1 cellular context compared by ENCODE assay signal in the genomic region with DNA sequence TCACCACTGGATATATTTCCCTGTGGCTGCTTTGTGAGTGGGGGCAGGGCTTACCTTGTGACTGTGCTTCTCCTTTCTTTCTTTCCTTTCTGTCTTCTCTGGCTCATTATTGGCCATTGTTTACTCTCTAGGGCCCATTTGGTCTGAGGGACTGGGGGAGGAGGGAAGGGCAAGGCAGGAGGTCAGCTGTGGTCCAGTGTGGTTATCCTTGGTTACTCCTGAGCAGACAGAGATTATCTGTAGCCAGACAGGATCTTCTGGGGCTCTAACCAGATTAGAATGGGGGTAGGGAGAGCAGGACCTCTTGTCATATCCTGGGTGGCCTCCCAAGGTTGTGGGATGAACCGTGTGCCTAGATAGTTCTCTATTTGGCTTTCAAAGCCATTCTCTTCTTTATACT.
TF ChIP-seq lines count a peak whose summit lies in the region.

No MANE protein-coding gene starts in this region.

TF ChIP-seq in K562, 482 proteins besides CTCF, POLR2A, EP300 and RAD21 (continued from another document and continues in another):
- TF ChIP-seq SMC3 (conservative IDR thresholded peaks at IDR 0.05; ENCODE audit: insufficient read depth, low read depth, low read length), result no peak
- TF ChIP-seq, protein P1, sequence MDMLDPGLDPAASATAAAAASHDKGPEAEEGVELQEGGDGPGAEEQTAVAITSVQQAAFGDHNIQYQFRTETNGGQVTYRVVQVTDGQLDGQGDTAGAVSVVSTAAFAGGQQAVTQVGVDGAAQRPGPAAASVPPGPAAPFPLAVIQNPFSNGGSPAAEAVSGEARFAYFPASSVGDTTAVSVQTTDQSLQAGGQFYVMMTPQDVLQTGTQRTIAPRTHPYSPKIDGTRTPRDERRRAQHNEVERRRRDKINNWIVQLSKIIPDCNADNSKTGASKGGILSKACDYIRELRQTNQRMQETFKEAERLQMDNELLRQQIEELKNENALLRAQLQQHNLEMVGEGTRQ (CRISPR knock-in tag; IDR thresholded peaks at IDR 0.05), result no peak
- no peak for TF ChIP-seq NFE2L1 (tag; IDR thresholded peaks at IDR 0.05; ENCODE audit: borderline replicate concordance, low read depth)
- TF ChIP-seq WHSC1 (IDR thresholded peaks at IDR 0.05; ENCODE audit: low read length), result no peak
- TF ChIP-seq SIRT6 (IDR thresholded peaks at IDR 0.05; ENCODE audit: low read depth, low read length), result no peak
- TF ChIP-seq POLR2AphosphoS5 (IDR thresholded peaks at IDR 0.05; ENCODE audit: control insufficient read depth, insufficient read depth, low read depth, low read length), result peak; percentile 85
- TF ChIP-seq, protein P2, sequence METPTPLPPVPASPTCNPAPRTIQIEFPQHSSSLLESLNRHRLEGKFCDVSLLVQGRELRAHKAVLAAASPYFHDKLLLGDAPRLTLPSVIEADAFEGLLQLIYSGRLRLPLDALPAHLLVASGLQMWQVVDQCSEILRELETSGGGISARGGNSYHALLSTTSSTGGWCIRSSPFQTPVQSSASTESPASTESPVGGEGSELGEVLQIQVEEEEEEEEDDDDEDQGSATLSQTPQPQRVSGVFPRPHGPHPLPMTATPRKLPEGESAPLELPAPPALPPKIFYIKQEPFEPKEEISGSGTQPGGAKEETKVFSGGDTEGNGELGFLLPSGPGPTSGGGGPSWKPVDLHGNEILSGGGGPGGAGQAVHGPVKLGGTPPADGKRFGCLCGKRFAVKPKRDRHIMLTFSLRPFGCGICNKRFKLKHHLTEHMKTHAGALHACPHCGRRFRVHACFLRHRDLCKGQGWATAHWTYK (CRISPR knock-in tag; IDR thresholded peaks at IDR 0.05), result no peak
- TF ChIP-seq SPI1 (IDR thresholded peaks at IDR 0.05; ENCODE audit: borderline replicate concordance, low read depth, low read length), result no peak
- no peak for TF ChIP-seq EZH2 (IDR thresholded peaks at IDR 0.05; ENCODE audit: borderline replicate concordance, low read depth, low read length)
- TF ChIP-seq, protein P3, sequence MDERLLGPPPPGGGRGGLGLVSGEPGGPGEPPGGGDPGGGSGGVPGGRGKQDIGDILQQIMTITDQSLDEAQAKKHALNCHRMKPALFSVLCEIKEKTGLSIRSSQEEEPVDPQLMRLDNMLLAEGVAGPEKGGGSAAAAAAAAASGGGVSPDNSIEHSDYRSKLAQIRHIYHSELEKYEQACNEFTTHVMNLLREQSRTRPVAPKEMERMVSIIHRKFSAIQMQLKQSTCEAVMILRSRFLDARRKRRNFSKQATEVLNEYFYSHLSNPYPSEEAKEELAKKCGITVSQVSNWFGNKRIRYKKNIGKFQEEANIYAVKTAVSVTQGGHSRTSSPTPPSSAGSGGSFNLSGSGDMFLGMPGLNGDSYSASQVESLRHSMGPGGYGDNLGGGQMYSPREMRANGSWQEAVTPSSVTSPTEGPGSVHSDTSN (CRISPR knock-in tag; IDR thresholded peaks at IDR 0.05; ENCODE audit: low read depth), result no peak
- TF ChIP-seq, protein P3 (tag; conservative IDR thresholded peaks at IDR 0.05; ENCODE audit: low read depth), result no peak
- TF ChIP-seq DMBX1 (CRISPR knock-in tag; IDR thresholded peaks at IDR 0.05; ENCODE audit: borderline replicate concordance), result peak; percentile 85
- TF ChIP-seq, protein P4, sequence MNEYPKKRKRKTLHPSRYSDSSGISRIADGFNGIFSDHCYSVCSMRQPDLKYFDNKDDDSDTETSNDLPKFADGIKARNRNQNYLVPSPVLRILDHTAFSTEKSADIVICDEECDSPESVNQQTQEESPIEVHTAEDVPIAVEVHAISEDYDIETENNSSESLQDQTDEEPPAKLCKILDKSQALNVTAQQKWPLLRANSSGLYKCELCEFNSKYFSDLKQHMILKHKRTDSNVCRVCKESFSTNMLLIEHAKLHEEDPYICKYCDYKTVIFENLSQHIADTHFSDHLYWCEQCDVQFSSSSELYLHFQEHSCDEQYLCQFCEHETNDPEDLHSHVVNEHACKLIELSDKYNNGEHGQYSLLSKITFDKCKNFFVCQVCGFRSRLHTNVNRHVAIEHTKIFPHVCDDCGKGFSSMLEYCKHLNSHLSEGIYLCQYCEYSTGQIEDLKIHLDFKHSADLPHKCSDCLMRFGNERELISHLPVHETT (CRISPR knock-in tag; conservative IDR thresholded peaks at IDR 0.05 in 1 of 2, IDR thresholded peaks at IDR 0.05 in 1 of 2), result no peak
- TF ChIP-seq, protein P5, sequence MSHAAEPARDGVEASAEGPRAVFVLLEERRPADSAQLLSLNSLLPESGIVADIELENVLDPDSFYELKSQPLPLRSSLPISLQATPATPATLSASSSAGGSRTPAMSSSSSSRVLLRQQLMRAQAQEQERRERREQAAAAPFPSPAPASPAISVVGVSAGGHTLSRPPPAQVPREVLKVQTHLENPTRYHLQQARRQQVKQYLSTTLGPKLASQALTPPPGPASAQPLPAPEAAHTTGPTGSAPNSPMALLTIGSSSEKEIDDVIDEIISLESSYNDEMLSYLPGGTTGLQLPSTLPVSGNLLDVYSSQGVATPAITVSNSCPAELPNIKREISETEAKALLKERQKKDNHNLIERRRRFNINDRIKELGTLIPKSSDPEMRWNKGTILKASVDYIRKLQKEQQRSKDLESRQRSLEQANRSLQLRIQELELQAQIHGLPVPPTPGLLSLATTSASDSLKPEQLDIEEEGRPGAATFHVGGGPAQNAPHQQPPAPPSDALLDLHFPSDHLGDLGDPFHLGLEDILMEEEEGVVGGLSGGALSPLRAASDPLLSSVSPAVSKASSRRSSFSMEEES (CRISPR knock-in tag; IDR thresholded peaks at IDR 0.05), result no peak
- no peak for TF ChIP-seq TCF7L2 (IDR thresholded peaks at IDR 0.05; ENCODE audit: low read depth, low read length)
- no peak for TF ChIP-seq TBP (optimal IDR thresholded peaks at IDR 0.05; ENCODE audit: low read depth, low read length)
- no peak for TF ChIP-seq ZNF316 (IDR thresholded peaks at IDR 0.05)
- TF ChIP-seq ZNF778 (CRISPR knock-in tag; IDR thresholded peaks at IDR 0.05), result no peak
- TF ChIP-seq KLF16 (IDR thresholded peaks at IDR 0.05), result peak; percentile 92
- 0 out of 2 replicates have a peak, but pooled peaks have one; percentile 31 for TF ChIP-seq HCFC1 (IDR thresholded peaks at IDR 0.05; ENCODE audit: low read depth, low read length)
- TF ChIP-seq, protein P6, sequence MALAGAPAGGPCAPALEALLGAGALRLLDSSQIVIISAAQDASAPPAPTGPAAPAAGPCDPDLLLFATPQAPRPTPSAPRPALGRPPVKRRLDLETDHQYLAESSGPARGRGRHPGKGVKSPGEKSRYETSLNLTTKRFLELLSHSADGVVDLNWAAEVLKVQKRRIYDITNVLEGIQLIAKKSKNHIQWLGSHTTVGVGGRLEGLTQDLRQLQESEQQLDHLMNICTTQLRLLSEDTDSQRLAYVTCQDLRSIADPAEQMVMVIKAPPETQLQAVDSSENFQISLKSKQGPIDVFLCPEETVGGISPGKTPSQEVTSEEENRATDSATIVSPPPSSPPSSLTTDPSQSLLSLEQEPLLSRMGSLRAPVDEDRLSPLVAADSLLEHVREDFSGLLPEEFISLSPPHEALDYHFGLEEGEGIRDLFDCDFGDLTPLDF (CRISPR knock-in tag; IDR thresholded peaks at IDR 0.05), result no peak
- no peak for TF ChIP-seq YBX1 (IDR thresholded peaks at IDR 0.05)
- no peak for TF ChIP-seq RBM34 (IDR thresholded peaks at IDR 0.05; ENCODE audit: borderline replicate concordance, insufficient read depth, low read length)
- no peak for TF ChIP-seq ARHGAP35 (IDR thresholded peaks at IDR 0.05; ENCODE audit: partially characterized antibody)
- TF ChIP-seq ARNT (IDR thresholded peaks at IDR 0.05), result peak in 1 of 2 experiments; percentile 50; a peak in 2 of 4 replicates
- TF ChIP-seq TCFL5 (CRISPR knock-in tag; conservative IDR thresholded peaks at IDR 0.05), result no peak
- no peak for TF ChIP-seq KAT7 (CRISPR knock-in tag; IDR thresholded peaks at IDR 0.05; ENCODE audit: borderline replicate concordance)
- TF ChIP-seq HDGF (IDR thresholded peaks at IDR 0.05), result no peak
- TF ChIP-seq SMAD3 (CRISPR knock-in tag; conservative IDR thresholded peaks at IDR 0.05), result 0 out of 2 replicates have a peak, but pooled peaks have one; percentile 42
- TF ChIP-seq HNRNPH1 (optimal IDR thresholded peaks at IDR 0.05; ENCODE audit: low read depth, low read length), result no peak
- TF ChIP-seq MCM5 (IDR thresholded peaks at IDR 0.05; ENCODE audit: low read depth), result no peak
- TF ChIP-seq ZNF644 (tag; IDR thresholded peaks at IDR 0.05; ENCODE audit: low read depth), result 0 out of 2 replicates have a peak, but pooled peaks have one; percentile 35
- TF ChIP-seq SETDB1 (IDR thresholded peaks at IDR 0.05; ENCODE audit: low read length), result no peak
- TF ChIP-seq BRF1 (IDR thresholded peaks at IDR 0.05; ENCODE audit: borderline replicate concordance, extremely low read depth, insufficient read length), result no peak
- no peak; the same call in 1 of the 2 replicates for TF ChIP-seq PHF21A (IDR thresholded peaks at IDR 0.05; ENCODE audit: borderline replicate concordance, low read depth)
- TF ChIP-seq, protein P7, sequence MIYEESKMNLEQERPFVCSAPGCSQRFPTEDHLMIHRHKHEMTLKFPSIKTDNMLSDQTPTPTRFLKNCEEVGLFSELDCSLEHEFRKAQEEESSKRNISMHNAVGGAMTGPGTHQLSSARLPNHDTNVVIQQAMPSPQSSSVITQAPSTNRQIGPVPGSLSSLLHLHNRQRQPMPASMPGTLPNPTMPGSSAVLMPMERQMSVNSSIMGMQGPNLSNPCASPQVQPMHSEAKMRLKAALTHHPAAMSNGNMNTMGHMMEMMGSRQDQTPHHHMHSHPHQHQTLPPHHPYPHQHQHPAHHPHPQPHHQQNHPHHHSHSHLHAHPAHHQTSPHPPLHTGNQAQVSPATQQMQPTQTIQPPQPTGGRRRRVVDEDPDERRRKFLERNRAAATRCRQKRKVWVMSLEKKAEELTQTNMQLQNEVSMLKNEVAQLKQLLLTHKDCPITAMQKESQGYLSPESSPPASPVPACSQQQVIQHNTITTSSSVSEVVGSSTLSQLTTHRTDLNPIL (CRISPR knock-in tag; IDR thresholded peaks at IDR 0.05), result no peak
- TF ChIP-seq BRCA1 (IDR thresholded peaks at IDR 0.05), result no peak; the same call in 1 of the 2 replicates
- no peak for TF ChIP-seq BRCA1 (CRISPR knock-in tag; IDR thresholded peaks at IDR 0.05)
- TF ChIP-seq ZNF79 (CRISPR knock-in tag; IDR thresholded peaks at IDR 0.05; ENCODE audit: low read depth), result no peak
- TF ChIP-seq, protein P8, sequence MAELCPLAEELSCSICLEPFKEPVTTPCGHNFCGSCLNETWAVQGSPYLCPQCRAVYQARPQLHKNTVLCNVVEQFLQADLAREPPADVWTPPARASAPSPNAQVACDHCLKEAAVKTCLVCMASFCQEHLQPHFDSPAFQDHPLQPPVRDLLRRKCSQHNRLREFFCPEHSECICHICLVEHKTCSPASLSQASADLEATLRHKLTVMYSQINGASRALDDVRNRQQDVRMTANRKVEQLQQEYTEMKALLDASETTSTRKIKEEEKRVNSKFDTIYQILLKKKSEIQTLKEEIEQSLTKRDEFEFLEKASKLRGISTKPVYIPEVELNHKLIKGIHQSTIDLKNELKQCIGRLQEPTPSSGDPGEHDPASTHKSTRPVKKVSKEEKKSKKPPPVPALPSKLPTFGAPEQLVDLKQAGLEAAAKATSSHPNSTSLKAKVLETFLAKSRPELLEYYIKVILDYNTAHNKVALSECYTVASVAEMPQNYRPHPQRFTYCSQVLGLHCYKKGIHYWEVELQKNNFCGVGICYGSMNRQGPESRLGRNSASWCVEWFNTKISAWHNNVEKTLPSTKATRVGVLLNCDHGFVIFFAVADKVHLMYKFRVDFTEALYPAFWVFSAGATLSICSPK (IDR thresholded peaks at IDR 0.05; ENCODE audit: borderline replicate concordance), result no peak
